Comparison of ENCODE assay signal across 8 cellular contexts in the genomic region with DNA sequence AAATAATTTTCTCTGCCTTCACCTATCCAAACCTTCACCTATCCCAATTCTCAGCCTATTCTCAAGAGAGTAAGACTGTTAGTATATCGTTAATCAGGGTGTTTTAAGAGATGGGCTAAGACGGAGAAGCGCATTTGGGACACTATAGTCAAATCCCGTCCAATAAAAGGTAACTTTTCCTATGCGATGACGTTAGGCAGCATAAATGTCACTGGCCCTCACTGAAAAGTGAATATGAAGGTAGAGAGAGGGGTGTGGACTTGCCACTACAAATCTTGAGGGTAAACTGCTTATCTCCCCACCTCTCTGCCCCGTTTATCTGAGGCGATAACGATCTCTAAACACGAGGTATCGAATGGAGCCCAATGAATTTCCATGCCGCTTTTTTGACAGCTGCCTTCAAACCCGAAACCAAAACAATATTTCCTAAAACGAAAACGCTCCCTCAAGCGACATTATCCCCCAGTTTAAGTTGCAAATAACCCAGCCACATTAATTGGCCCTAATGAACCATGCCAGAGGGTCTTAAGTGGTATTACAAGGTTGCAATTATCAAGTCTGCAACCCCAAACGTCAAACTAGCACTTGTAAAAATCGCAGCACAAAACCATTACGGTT. TPM values are rescaled to one million over a fixed set of nuclear protein-coding genes. Genes with fewer than 3 reads are reported as not detected.
DNase-seq lines count a peak whose midpoint lies in the region; ATAC-seq, FAIRE-seq and TF ChIP-seq lines count a peak whose summit lies in the region.

No MANE protein-coding gene starts in this region.

- ATAC-seq in naive thymus-derived CD4-positive, alpha-beta T cell: no peak
- ATAC-seq in HG03457 (IDR thresholded peaks at IDR 0.05; ENCODE audit: unreplicated experiment) (no peak), HG02981 (IDR thresholded peaks at IDR 0.05; ENCODE audit: unreplicated experiment) (no peak)

- no peak for TF ChIP-seq CTCF in PC-9 (conservative IDR thresholded peaks at IDR 0.05)
- TF ChIP-seq CTCF in dorsolateral prefrontal cortex (IDR thresholded peaks at IDR 0.05 in 54 of 56, conservative IDR thresholded peaks at IDR 0.05 in 2 of 56; ENCODE audit: low read depth in 1 of 56, partially characterized antibody in 56 of 56): no peak

- H3K27ac Mint-ChIP-seq in naive thymus-derived CD4-positive, alpha-beta T cell: peak overlapping the region; percentile 67 to 98 (median 88)

- peak overlapping the region; percentile 98 for H3K4me2 ChIP-seq in PC-9

- H3K79me2 ChIP-seq in PC-9 (ENCODE audit: low read depth): peaks cover 58% of the 10 kb centered on the region

- H3K9me3 ChIP-seq in PC-9 (ENCODE audit: insufficient read depth, low read depth): peaks cover 2% of the 10 kb centered on the region; the same call in 1 of the 2 replicates
- H3K9me3 ChIP-seq in naive thymus-derived CD4-positive, alpha-beta T cell (ENCODE audit: control insufficient read depth in 2 of 3, low read length in 3 of 3): no peaks in the 10 kb centered on the region

- H3K9me3 Mint-ChIP-seq in naive thymus-derived CD4-positive, alpha-beta T cell: peaks cover 0 to 4% (median 0%) of the 10 kb centered on the region in 11 donors

- peak overlapping the region; percentile 87; the same call in 1 of the 2 replicates for H2AFZ ChIP-seq in PC-9

- intact Hi-C loops in PC-9 (cut with micrococcal nuclease; ENCODE audit: unreplicated experiment): loop anchor here (1.0 to 10.0 kb wide), 7 partner anchors 227 to 773 kb away; a partner anchor contains a TSS
- intact Hi-C loops in dorsolateral prefrontal cortex (cut with DNase I): loop anchor here (5.0 to 10.0 kb wide), 8 partner anchors 45 to 743 kb away; a partner anchor contains a TSS
- intact Hi-C loops in naive thymus-derived CD4-positive, alpha-beta T cell (cut with micrococcal nuclease): loop anchor here (1.0 to 10.0 kb wide), 11 partner anchors 13 to 1787 kb away; a partner anchor contains a TSS

- peaks cover 12% of the 10 kb centered on the region; the same call in 1 of the 2 replicates for H4K20me1 ChIP-seq in PC-9 (ENCODE audit: insufficient read depth)

- H3K4me3 Mint-ChIP-seq in naive thymus-derived CD4-positive, alpha-beta T cell: peak overlapping the region; percentile 86 to 97 (median 94)

- BruUV-seq in PC-9 (replicated peaks; lab: Mats Ljungman, UMichigan): TSS peak; percentile 20

- peaks cover 0 to 2% (median 0%) of the 10 kb centered on the region in 5 donors for H3K27me3 Mint-ChIP-seq in naive thymus-derived CD4-positive, alpha-beta T cell

- peaks cover 6% of the 10 kb centered on the region; the same call in 1 of the 2 replicates for H3K9me2 ChIP-seq in PC-9 (ENCODE audit: insufficient read depth)

- H3K36me3 ChIP-seq in PC-9 (ENCODE audit: low read depth): peaks cover 15% of the 10 kb centered on the region; the same call in 1 of the 2 replicates
- H3K36me3 ChIP-seq in naive thymus-derived CD4-positive, alpha-beta T cell (ENCODE audit: control insufficient read depth in 2 of 3, insufficient read depth in 3 of 3, low read length in 3 of 3): peaks cover 0 to 9% (median 0%) of the 10 kb centered on the region in 3 experiments

- POLR2A ChIA-PET in PC-9 (lab: Charles Lee; ENCODE audit: unreplicated experiment): no interaction called here
- POLR2A ChIA-PET in naive thymus-derived CD4-positive, alpha-beta T cell (lab: Charles Lee): interaction anchor here (1.2 to 1.9 kb wide), 3 partner anchors 9 to 48 kb away, joined by 3 to 7 read pairs (median 3); no protein-coding TSS in a partner anchor

- peaks cover 4 to 40% (median 23%) of the 10 kb centered on the region in 5 donors for H3K36me3 Mint-ChIP-seq in naive thymus-derived CD4-positive, alpha-beta T cell

- peak; percentile 58 for TF ChIP-seq POLR2A in GM12892 (IDR thresholded peaks at IDR 0.05; ENCODE audit: low read depth, low read length)

- H3K4me1 ChIP-seq in PC-9 (replicated peaks; ENCODE audit: insufficient read depth): peaks cover 47% of the 10 kb centered on the region
- peaks cover 23 to 37% of the 10 kb centered on the region in 2 donors for H3K4me1 ChIP-seq in naive thymus-derived CD4-positive, alpha-beta T cell (ENCODE audit: control insufficient read depth in 2 of 2, insufficient read depth in 2 of 2, low read length in 2 of 2)

- H3K27me3 ChIP-seq in PC-9 (ENCODE audit: insufficient read depth, low read depth) (no peaks in the 10 kb centered on the region), dorsolateral prefrontal cortex (no peaks in the 10 kb centered on the region)
- no peaks in the 10 kb centered on the region for H3K27me3 ChIP-seq in naive thymus-derived CD4-positive, alpha-beta T cell (ENCODE audit: control insufficient read depth in 2 of 2, insufficient read depth in 2 of 2, low read length in 2 of 2)

- H3K4me1 Mint-ChIP-seq in naive thymus-derived CD4-positive, alpha-beta T cell: peaks cover 35 to 59% (median 55%) of the 10 kb centered on the region in 7 donors

- no peak for DNase-seq in GM12892 (ENCODE audit: insufficient read length)
- peak in 1 of 2 experiments; percentile 4 for DNase-seq in PC-9
- no peak for DNase-seq in dorsolateral prefrontal cortex
- DNase-seq in naive thymus-derived CD4-positive, alpha-beta T cell: peak in 5 of 9 donors; percentile 7 to 55 (median 19)
- DNase-seq in NCI-H1930 (lab: John Stamatoyannopoulos, UW): no peak
- DNase-seq in NCI-H2107 treated with DMSO at 0.1 percent for 48 hours (lab: John Stamatoyannopoulos, UW; ENCODE audit: unreplicated experiment): no peak

- peaks cover 10% of the 10 kb centered on the region; the same call in 1 of the 2 replicates for H3F3A ChIP-seq in PC-9 (ENCODE audit: insufficient read depth, low read depth)

- CTCF ChIA-PET in PC-9 (lab: Charles Lee): no interaction called here
- CTCF ChIA-PET in naive thymus-derived CD4-positive, alpha-beta T cell (lab: Charles Lee): no interaction called here

- H3K27ac ChIP-seq in PC-9: peak overlapping the region; percentile 94; the same call in 1 of the 2 replicates
- peak overlapping the region; percentile 79 to 100 (median 99) for H3K27ac ChIP-seq in dorsolateral prefrontal cortex
- H3K27ac ChIP-seq in naive thymus-derived CD4-positive, alpha-beta T cell (ENCODE audit: low read depth, low read length): peak overlapping the region; percentile 91

- FAIRE-seq in GM12892 (lab: Jason Lieb, UNC): peak; percentile 73

- H3K4me3 ChIP-seq in PC-9 (peak overlapping the region; percentile 96), dorsolateral prefrontal cortex (peak overlapping the region; percentile 66 to 97 (median 88))
- H3K4me3 ChIP-seq in naive thymus-derived CD4-positive, alpha-beta T cell (ENCODE audit: low read length): peak overlapping the region; percentile 78

RNA-seq across cellular contexts. Expression of a gene that starts 1.5 kb away (rescaled TPM):
- 104 TPM for polyA plus RNA-seq in GM12892 (2012; ENCODE audit: missing spikeins)
- total RNA-seq in PC-9 (2021) (48.8 and 52.8 TPM in 2 replicates), dorsolateral prefrontal cortex (100 to 1,000 TPM in 18 of 120 experiments, 10 to 100 TPM in 102; 56.9 to 114 (median 87.8) TPM)
- total RNA-seq in naive thymus-derived CD4-positive, alpha-beta T cell: 100 to 1,000 TPM in 3 of 5 experiments, 10 to 100 TPM in 2; 68.0 to 140 (median 121) TPM
- 10 to 100 TPM; 86.1 to 90.2 TPM for polyA plus RNA-seq in naive thymus-derived CD4-positive, alpha-beta T cell

Comparison
In these comparisons a context has a peak if more than half of its experiments do, and no peak if none do; other contexts are left out.
1. DNase-seq: peak in naive thymus-derived CD4-positive, alpha-beta T cell (5 of 9); none in GM12892 (single experiment), dorsolateral prefrontal cortex (0 of 10), NCI-H1930 (0 of 2) and NCI-H2107 treated with DMSO at 0.1 percent for 48 hours (single experiment).
2. Peak in every context shown above with its lines, with median percentiles within 50 percentile points of each other: H3K27ac ChIP-seq and H3K4me3 ChIP-seq.